ENCODE assay signal across 16 cellular contexts in the genomic region with DNA sequence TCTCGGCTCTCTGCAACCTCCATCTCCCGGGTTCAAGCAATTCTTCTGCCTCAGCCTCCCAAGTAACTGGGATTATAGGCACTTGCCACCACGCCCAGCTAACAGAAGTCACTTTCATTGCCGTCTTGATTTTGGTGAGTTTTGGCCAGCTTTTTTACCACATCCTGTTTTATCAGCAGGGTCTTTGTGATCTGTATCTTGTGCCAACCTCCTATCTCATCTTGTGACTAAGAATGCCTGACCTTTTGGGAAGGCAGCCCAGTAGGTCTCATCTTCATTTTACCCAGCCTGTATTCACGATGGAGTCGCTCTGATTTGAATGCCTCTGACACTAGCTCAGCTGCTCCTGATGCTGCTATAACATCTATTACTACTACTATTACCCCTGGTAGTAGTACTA. TPM values are rescaled to one million over a fixed set of nuclear protein-coding genes. Genes with fewer than 3 reads are reported as not detected.
DNase-seq lines count a peak whose midpoint lies in the region; ATAC-seq lines count a peak whose summit lies in the region.
"Had no signal": no experiment of that assay in that cellular context is flagged by ENCODE, and none has a peak within 500 bp of the region (broad histone marks: within the 10 kb centered on the region; RNA-seq: fewer than 3 reads in every experiment).

No MANE protein-coding gene starts in this region.

- H3K4me3 Mint-ChIP-seq in stimulated activated naive CD8-positive, alpha-beta T cell treated with anti-CD3 and anti-CD28 coated beads, Interleukin-15, amount 100 ng/mL, for 72 hours = no peak overlapping the region
- H3K4me3 Mint-ChIP-seq in effector memory CD8-positive, alpha-beta T cell = no peak overlapping the region
- H3K4me3 Mint-ChIP-seq: CD4-positive, CD25-positive, alpha-beta regulatory T cell; CD8-positive, alpha-beta memory T cell; H9 had no signal

- no peak for DNase-seq in stimulated activated naive CD8-positive, alpha-beta T cell treated with anti-CD3 and anti-CD28 coated beads, Interleukin-15, Interleukin-2, amounts not matched to agents 100 U/mL and 50 U/mL, for 24 hours
- no peak for DNase-seq in stimulated activated naive CD8-positive, alpha-beta T cell treated with anti-CD3 and anti-CD28 coated beads, Interleukin-15, amount 100 ng/mL, for 72 hours
- DNase-seq in HS-5 (ENCODE audit: low read depth) (peak; percentile 3), RPMI7951 (ENCODE audit: low read depth) (peak; percentile 56), T-helper 2 cell (no peak), GM03348 (ENCODE audit: low spot score) (no peak)
- no peak for DNase-seq in effector memory CD8-positive, alpha-beta T cell
- DNase-seq: ACHN; BE2C; C1 segment of cervical spinal cord; Caco-2; CD8-positive, alpha-beta memory T cell; GF-D8; H9 had no signal

- peaks cover 3 to 7% of the 10 kb centered on the region in 2 donors for H3K9me3 Mint-ChIP-seq in stimulated activated naive CD8-positive, alpha-beta T cell treated with anti-CD3 and anti-CD28 coated beads, Interleukin-15, amount 100 ng/mL, for 72 hours
- peaks cover 0 to 6% of the 10 kb centered on the region in 2 donors for H3K9me3 Mint-ChIP-seq in effector memory CD8-positive, alpha-beta T cell
- H3K9me3 Mint-ChIP-seq: H9 had no signal

- H3K27me3 Mint-ChIP-seq in stimulated activated naive CD8-positive, alpha-beta T cell treated with anti-CD3 and anti-CD28 coated beads, Interleukin-15, amount 100 ng/mL, for 72 hours = peaks cover 50% of the 10 kb centered on the region
- H3K27me3 Mint-ChIP-seq in effector memory CD8-positive, alpha-beta T cell = peaks cover 54 to 83% of the 10 kb centered on the region in 2 donors

- no peaks in the 10 kb centered on the region for H3K36me3 Mint-ChIP-seq in effector memory CD8-positive, alpha-beta T cell (ENCODE audit: insufficient read depth)
- H3K36me3 Mint-ChIP-seq: CD4-positive, CD25-positive, alpha-beta regulatory T cell; CD8-positive, alpha-beta memory T cell had no signal

- peaks cover 5% of the 10 kb centered on the region for H3K4me1 Mint-ChIP-seq in stimulated activated naive CD8-positive, alpha-beta T cell treated with anti-CD3 and anti-CD28 coated beads, Interleukin-15, amount 100 ng/mL, for 72 hours
- peaks cover 0 to 3% of the 10 kb centered on the region in 2 donors for H3K4me1 Mint-ChIP-seq in effector memory CD8-positive, alpha-beta T cell (ENCODE audit: low read depth in 2 of 2)
- H3K4me1 Mint-ChIP-seq: CD4-positive, CD25-positive, alpha-beta regulatory T cell had no signal

- H3K27ac Mint-ChIP-seq in stimulated activated naive CD8-positive, alpha-beta T cell treated with anti-CD3 and anti-CD28 coated beads, Interleukin-15, amount 100 ng/mL, for 72 hours = no peak overlapping the region
- no peak overlapping the region for H3K27ac Mint-ChIP-seq in effector memory CD8-positive, alpha-beta T cell
- H3K27ac Mint-ChIP-seq: CD4-positive, CD25-positive, alpha-beta regulatory T cell; H9 had no signal

- peak; percentile 63 for ATAC-seq in stimulated activated naive CD8-positive, alpha-beta T cell treated with anti-CD3 and anti-CD28 coated beads, Interleukin-15, Interleukin-2, amounts not matched to agents 100 U/mL and 50 U/mL, for 24 hours
- no peak for ATAC-seq in stimulated activated naive CD8-positive, alpha-beta T cell treated with anti-CD3 and anti-CD28 coated beads, Interleukin-15, amount 100 ng/mL, for 72 hours
- no peak for ATAC-seq in effector memory CD8-positive, alpha-beta T cell (replicated peaks)
- ATAC-seq: GM12878 had no signal

RNA-seq across cellular contexts. Expression of a gene that starts 46.8 kb away (rescaled TPM):
- not detected in 2 replicates for total RNA-seq in RPMI7951 (2014; rRNA removed; shearing (Covaris generic))
- total RNA-seq: Caco-2; CD4-positive, CD25-positive, alpha-beta regulatory T cell; CD8-positive, alpha-beta memory T cell; GM12878; H9 had no signal

Comparison
In these comparisons a context has a peak if more than half of its experiments do, and no peak if none do; other contexts are left out.
1. DNase-seq: peak in HS-5 (single experiment) and RPMI7951 (single experiment); none in stimulated activated naive CD8-positive, alpha-beta T cell treated with anti-CD3 and anti-CD28 coated beads, Interleukin-15, Interleukin-2, amounts not matched to agents 100 U/mL and 50 U/mL, for 24 hours (single experiment), stimulated activated naive CD8-positive, alpha-beta T cell treated with anti-CD3 and anti-CD28 coated beads, Interleukin-15, amount 100 ng/mL, for 72 hours (0 of 2), effector memory CD8-positive, alpha-beta T cell (0 of 3), T-helper 2 cell (0 of 5) and GM03348 (single experiment).